ENCODE assay signal across 26 cellular contexts in genomic region chr4:60799214-60799613, GRCh38.
"Had no signal": no experiment of that assay in that cellular context is flagged by ENCODE, and none has a peak within 500 bp of the region (broad histone marks: within the 10 kb centered on the region; RNA-seq: fewer than 3 reads in every experiment).

No MANE protein-coding gene starts in this region.

- H3K36me3 ChIP-seq: colonic mucosa, esophagus squamous epithelium, gastrocnemius medialis, heart right ventricle, left lung, lower lobe of right lung had no signal

- H3K4me3 ChIP-seq: colonic mucosa, esophagus squamous epithelium, gastrocnemius medialis, heart right ventricle, left lung, lower lobe of right lung, mucosa of descending colon had no signal

- H3K4me1 ChIP-seq: colonic mucosa, esophagus squamous epithelium, gastrocnemius medialis, heart right ventricle, left lung, lower lobe of right lung had no signal

- H3K27ac ChIP-seq: colonic mucosa, epithelial cell of prostate, esophagus squamous epithelium, gastrocnemius medialis, heart right ventricle, left lung, lower lobe of right lung had no signal

- H3K9me3 ChIP-seq: colonic mucosa, esophagus squamous epithelium, gastrocnemius medialis, heart right ventricle, left lung, lower lobe of right lung, mucosa of descending colon had no signal

- FAIRE-seq: endometrium, islet of Langerhans, keratinocyte had no signal

- ATAC-seq: effector memory CD8-positive, alpha-beta T cell; esophagus mucosa; gastrocnemius medialis; heart right ventricle; left cardiac atrium; left lung; left ventricle myocardium superior; lower lobe of right lung; mucosa of descending colon had no signal

- DNase-seq: colonic mucosa; cortex of kidney; effector CD8-positive, alpha-beta T cell; effector memory CD8-positive, alpha-beta T cell; endodermal cell; erythroblast; esophagus squamous epithelium; foreskin fibroblast; foreskin melanocyte; gastrocnemius medialis; glutamatergic neuron; head of caudate nucleus; heart right ventricle; hypothalamus; left cardiac atrium; left lung; left ventricle myocardium superior; lower lobe of right lung; mesenchymal stem cell; mucosa of descending colon; naive B cell had no signal

- H3K27me3 ChIP-seq: colonic mucosa, esophagus squamous epithelium, gastrocnemius medialis, heart right ventricle, left lung had no signal
